In the genomic region with DNA sequence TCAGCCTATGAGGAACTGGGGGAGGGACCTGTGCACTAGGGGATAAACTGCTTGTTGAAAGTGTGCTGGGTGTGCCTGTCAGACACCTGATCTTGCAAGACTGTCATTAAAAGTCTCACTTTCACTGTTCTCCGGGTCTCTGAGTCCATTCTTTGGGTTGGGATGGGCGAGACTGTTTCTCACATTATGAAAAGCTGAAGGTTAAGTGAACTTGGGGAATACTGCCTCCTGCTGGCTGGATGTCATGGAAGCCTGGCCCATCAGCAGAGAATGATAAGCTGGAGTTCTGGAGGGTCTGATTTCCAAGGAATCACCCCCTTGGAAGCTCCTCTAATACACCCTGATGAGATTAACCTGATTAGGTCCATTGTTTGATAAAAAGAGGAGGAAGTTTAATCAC, we compare ENCODE assay signal across 8 cellular contexts. TPM values are rescaled to one million over a fixed set of nuclear protein-coding genes. Genes with fewer than 3 reads are reported as not detected.
DNase-seq lines count a peak whose midpoint lies in the region; ATAC-seq and TF ChIP-seq lines count a peak whose summit lies in the region.

No MANE protein-coding gene starts in this region.

- peak overlapping the region; percentile 27; the same call in 1 of the 2 replicates for H3K27ac ChIP-seq in DOHH2 (ENCODE audit: low read depth, low read length)

- DNase-seq in NCI-H69 (lab: John Stamatoyannopoulos, UW) = peak; percentile 27
- peak; percentile 24 for DNase-seq in iris pigment epithelial cell (ENCODE audit: low read depth)
- peak; percentile 14 to 38 for DNase-seq in stimulated activated CD8-positive, alpha-beta memory T cell treated with anti-CD3 and anti-CD28 coated beads, Interleukin-7, amount 100 ng/mL, for 1 hour (ENCODE audit: low read depth in 2 of 2)
- no peak for DNase-seq in HuH-7.5 (ENCODE audit: low spot score)
- no peak for DNase-seq in NOMO-1 treated with DMSO at 0.1 percent for 48 hours (lab: John Stamatoyannopoulos, UW; ENCODE audit: unreplicated experiment)
- DNase-seq in NCI-H187 (lab: John Stamatoyannopoulos, UW) = no peak

- peaks cover 49% of the 10 kb centered on the region for H3K4me1 ChIP-seq in DOHH2 (ENCODE audit: control insufficient read depth, low read length)

- peaks cover 4% of the 10 kb centered on the region for H3K27me3 Mint-ChIP-seq in activated T-helper 17 cell treated with anti-CD3 and anti-CD28 coated beads, Interleukin-2, amount 50 U/mL, for 72 hours

- peak; percentile 87 for TF ChIP-seq CTCF in DOHH2 (IDR thresholded peaks at IDR 0.05; ENCODE audit: low read depth, low read length, poor library complexity, severe bottlenecking)

- H3K36me3 ChIP-seq in DOHH2 (ENCODE audit: control insufficient read depth, low read length) = no peaks in the 10 kb centered on the region

- no peak overlapping the region for H3K4me3 Mint-ChIP-seq in activated T-helper 17 cell treated with anti-CD3 and anti-CD28 coated beads, Interleukin-2, amount 50 U/mL, for 72 hours

- no peaks in the 10 kb centered on the region for H3K79me2 ChIP-seq in DOHH2 (ENCODE audit: control insufficient read depth, low read length)

- H3K4me1 Mint-ChIP-seq in activated T-helper 17 cell treated with anti-CD3 and anti-CD28 coated beads, Interleukin-2, amount 50 U/mL, for 72 hours = no peaks in the 10 kb centered on the region

- H3K27me3 ChIP-seq in DOHH2 (ENCODE audit: control insufficient read depth, low read length) = no peaks in the 10 kb centered on the region

- H3K4me2 ChIP-seq in DOHH2 (ENCODE audit: low read length) = peak overlapping the region; percentile 46

- no peaks in the 10 kb centered on the region for H3F3A ChIP-seq in DOHH2 (ENCODE audit: control insufficient read depth, insufficient read depth)

- H3K9me2 ChIP-seq in DOHH2 (replicated peaks; ENCODE audit: control insufficient read depth, low read length) = no peaks in the 10 kb centered on the region

- H3K9me3 ChIP-seq in DOHH2 (ENCODE audit: control insufficient read depth, insufficient read depth, low read length) = no peaks in the 10 kb centered on the region

- H3K9me3 Mint-ChIP-seq in activated T-helper 17 cell treated with anti-CD3 and anti-CD28 coated beads, Interleukin-2, amount 50 U/mL, for 72 hours = no peaks in the 10 kb centered on the region

- peak overlapping the region; percentile 20 for H3K4me3 ChIP-seq in DOHH2 (ENCODE audit: low read length)

- ATAC-seq in activated T-helper 17 cell treated with anti-CD3 and anti-CD28 coated beads, Interleukin-2, amount 50 U/mL, for 72 hours (replicated peaks) = peak; percentile 63

- no peaks in the 10 kb centered on the region for H3K36me3 Mint-ChIP-seq in activated T-helper 17 cell treated with anti-CD3 and anti-CD28 coated beads, Interleukin-2, amount 50 U/mL, for 72 hours (ENCODE audit: low read depth)

- peak overlapping the region; percentile 20 for H3K27ac Mint-ChIP-seq in activated T-helper 17 cell treated with anti-CD3 and anti-CD28 coated beads, Interleukin-2, amount 50 U/mL, for 72 hours

- no peaks in the 10 kb centered on the region for H4K20me1 ChIP-seq in DOHH2 (ENCODE audit: control insufficient read depth, insufficient read depth, low read depth, low read length)

RNA-seq across cellular contexts. Expression of a gene that starts 9.0 kb away (rescaled TPM):
- total RNA-seq in activated T-helper 17 cell treated with anti-CD3 and anti-CD28 coated beads, Interleukin-2, amount 50 U/mL, for 72 hours = not detected

Comparison
In these comparisons a context has a peak if more than half of its experiments do, and no peak if none do; other contexts are left out.
1. DNase-seq: peak in NCI-H69 (single experiment), iris pigment epithelial cell (single experiment) and stimulated activated CD8-positive, alpha-beta memory T cell treated with anti-CD3 and anti-CD28 coated beads, Interleukin-7, amount 100 ng/mL, for 1 hour (2 of 2); none in HuH-7.5 (single experiment), NOMO-1 treated with DMSO at 0.1 percent for 48 hours (single experiment) and NCI-H187 (0 of 2).